ENCODE assay signal across 10 cellular contexts in the genomic region with DNA sequence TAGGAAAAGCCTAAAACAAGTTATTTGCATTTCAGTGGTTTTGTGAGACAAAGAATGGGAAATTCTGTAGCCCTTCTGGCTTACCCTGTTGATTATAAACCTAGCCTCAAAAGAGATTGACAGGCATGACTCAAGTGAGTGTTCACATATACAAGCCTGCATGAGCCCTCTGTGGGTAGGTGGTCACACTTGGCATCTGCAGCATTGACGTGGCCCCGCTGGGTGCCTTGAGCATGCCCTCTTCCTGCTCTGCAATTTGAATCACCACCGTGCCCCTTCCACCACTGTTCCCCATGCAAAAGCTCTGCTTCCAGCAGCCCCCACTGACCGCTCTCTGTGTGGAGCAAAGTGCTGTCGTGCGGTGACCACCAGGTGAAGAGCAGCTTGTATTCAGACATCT. TPM values are rescaled to one million over a fixed set of nuclear protein-coding genes. Genes with fewer than 3 reads are reported as not detected.
DNase-seq lines count a peak whose midpoint lies in the region; ATAC-seq and TF ChIP-seq lines count a peak whose summit lies in the region.
"Had no signal": no experiment of that assay in that cellular context is flagged by ENCODE, and none has a peak within 500 bp of the region (broad histone marks: within the 10 kb centered on the region; RNA-seq: fewer than 3 reads in every experiment).

No MANE protein-coding gene starts in this region.

- H3K27me3 ChIP-seq in neural progenitor cell, result no peaks in the 10 kb centered on the region
- H3K27me3 ChIP-seq in right atrium auricular region, result no peaks in the 10 kb centered on the region
- H3K27me3 ChIP-seq: foreskin keratinocyte had no signal

- H4K20me1 ChIP-seq in neural progenitor cell (ENCODE audit: low read depth), result peaks cover 39% of the 10 kb centered on the region

- H2AFZ ChIP-seq in neural progenitor cell (replicated peaks), result no peak overlapping the region

- peaks cover 65% of the 10 kb centered on the region for H3K4me1 Mint-ChIP-seq in T-helper 2 cell treated with Interferon-gamma antibody and Interleukin-4, amounts not matched to agents 5 μg/mL and 100 μg/mL, for 36 hours (ENCODE audit: low read depth)
- H3K4me1 Mint-ChIP-seq in activated T-helper 1 cell treated with anti-CD3 and anti-CD28 coated beads, Interleukin-12 subunit alpha, Interleukin-12 subunit beta, Interleukin-2, Interleukin-4 antibody, amounts not matched to agents 30 ng/mL and 10 ng/mL and 1 ng/mL, durations not matched to agents 14 hours and 24 hours and 36 hours (ENCODE audit: low read depth), result peaks cover 87% of the 10 kb centered on the region
- peaks cover 21% of the 10 kb centered on the region for H3K4me1 Mint-ChIP-seq in neural progenitor cell
- H3K4me1 Mint-ChIP-seq in stimulated activated naive CD8-positive, alpha-beta T cell treated with anti-CD3 and anti-CD28 coated beads, Interleukin-15, amount 100 ng/mL, for 72 hours, result peaks cover 94% of the 10 kb centered on the region

- peak overlapping the region; percentile 15 for H3K27ac ChIP-seq in neural progenitor cell
- H3K27ac ChIP-seq in right atrium auricular region, result no peak overlapping the region
- H3K27ac ChIP-seq: foreskin keratinocyte had no signal

- ATAC-seq in stimulated activated naive CD8-positive, alpha-beta T cell treated with anti-CD3 and anti-CD28 coated beads, Interleukin-15, amount 100 ng/mL, for 72 hours, result peak; percentile 98
- ATAC-seq: foreskin keratinocyte had no signal

- H3K4me1 ChIP-seq in neural progenitor cell, result peaks cover 22% of the 10 kb centered on the region
- H3K4me1 ChIP-seq in right atrium auricular region, result peaks cover 0 to 11% of the 10 kb centered on the region in 2 donors
- H3K4me1 ChIP-seq: foreskin keratinocyte had no signal

- H3K9me3 ChIP-seq in neural progenitor cell (ENCODE audit: low read depth), result no peaks in the 10 kb centered on the region
- H3K9me3 ChIP-seq in right atrium auricular region, result no peaks in the 10 kb centered on the region

- intact Hi-C loops in activated T-helper 1 cell treated with anti-CD3 and anti-CD28 coated beads, Interleukin-12 subunit alpha, Interleukin-12 subunit beta, Interleukin-2, Interleukin-4 antibody, amounts not matched to agents 30 ng/mL and 10 ng/mL and 1 ng/mL, durations not matched to agents 14 hours and 24 hours and 36 hours (cut with micrococcal nuclease), result loop anchor here (1.0 to 5.0 kb wide), 9 partner anchors 21 to 417 kb away; partner anchors contain the start of genes ADSL, SGSM3 and TNRC6B

- peak overlapping the region; percentile 98 for H3K27ac Mint-ChIP-seq in T-helper 2 cell treated with Interferon-gamma antibody and Interleukin-4, amounts not matched to agents 5 μg/mL and 100 μg/mL, for 36 hours
- peak overlapping the region; percentile 96 for H3K27ac Mint-ChIP-seq in activated T-helper 1 cell treated with anti-CD3 and anti-CD28 coated beads, Interleukin-12 subunit alpha, Interleukin-12 subunit beta, Interleukin-2, Interleukin-4 antibody, amounts not matched to agents 30 ng/mL and 10 ng/mL and 1 ng/mL, durations not matched to agents 14 hours and 24 hours and 36 hours
- no peak overlapping the region for H3K27ac Mint-ChIP-seq in neural progenitor cell
- peak overlapping the region; percentile 89 to 93 for H3K27ac Mint-ChIP-seq in stimulated activated naive CD8-positive, alpha-beta T cell treated with anti-CD3 and anti-CD28 coated beads, Interleukin-15, amount 100 ng/mL, for 72 hours

- peak overlapping the region; percentile 81 for H3K4me3 Mint-ChIP-seq in T-helper 2 cell treated with Interferon-gamma antibody and Interleukin-4, amounts not matched to agents 5 μg/mL and 100 μg/mL, for 36 hours
- H3K4me3 Mint-ChIP-seq in activated T-helper 1 cell treated with anti-CD3 and anti-CD28 coated beads, Interleukin-12 subunit alpha, Interleukin-12 subunit beta, Interleukin-2, Interleukin-4 antibody, amounts not matched to agents 30 ng/mL and 10 ng/mL and 1 ng/mL, durations not matched to agents 14 hours and 24 hours and 36 hours, result peak overlapping the region; percentile 73
- no peak overlapping the region for H3K4me3 Mint-ChIP-seq in neural progenitor cell
- peak overlapping the region; percentile 75 to 83 for H3K4me3 Mint-ChIP-seq in stimulated activated naive CD8-positive, alpha-beta T cell treated with anti-CD3 and anti-CD28 coated beads, Interleukin-15, amount 100 ng/mL, for 72 hours

- peaks cover 28% of the 10 kb centered on the region for H3F3A ChIP-seq in neural progenitor cell (ENCODE audit: low read depth)

- H3K4me2 ChIP-seq in neural progenitor cell, result no peak overlapping the region

- H3K27me3 Mint-ChIP-seq in T-helper 2 cell treated with Interferon-gamma antibody and Interleukin-4, amounts not matched to agents 5 μg/mL and 100 μg/mL, for 36 hours (ENCODE audit: low read depth), result no peaks in the 10 kb centered on the region
- H3K27me3 Mint-ChIP-seq in activated T-helper 1 cell treated with anti-CD3 and anti-CD28 coated beads, Interleukin-12 subunit alpha, Interleukin-12 subunit beta, Interleukin-2, Interleukin-4 antibody, amounts not matched to agents 30 ng/mL and 10 ng/mL and 1 ng/mL, durations not matched to agents 14 hours and 24 hours and 36 hours (ENCODE audit: insufficient read depth), result no peaks in the 10 kb centered on the region
- peaks cover 3% of the 10 kb centered on the region for H3K27me3 Mint-ChIP-seq in neural progenitor cell (ENCODE audit: insufficient read depth, low read depth)
- no peaks in the 10 kb centered on the region for H3K27me3 Mint-ChIP-seq in stimulated activated naive CD8-positive, alpha-beta T cell treated with anti-CD3 and anti-CD28 coated beads, Interleukin-15, amount 100 ng/mL, for 72 hours

- H3K4me3 ChIP-seq in neural progenitor cell (no peak overlapping the region), right atrium auricular region (no peak overlapping the region)

- no peaks in the 10 kb centered on the region for H3K79me2 ChIP-seq in neural progenitor cell (ENCODE audit: low read depth)

- H3K36me3 ChIP-seq in neural progenitor cell, result no peaks in the 10 kb centered on the region
- peaks cover 34% of the 10 kb centered on the region for H3K36me3 ChIP-seq in right atrium auricular region

- peak; percentile 74 for DNase-seq in T-helper 2 cell treated with Interferon-gamma antibody and Interleukin-4, amounts not matched to agents 5 μg/mL and 100 μg/mL, for 36 hours (ENCODE audit: low spot score)
- DNase-seq in activated T-helper 1 cell treated with anti-CD3 and anti-CD28 coated beads, Interleukin-12 subunit alpha, Interleukin-12 subunit beta, Interleukin-2, Interleukin-4 antibody, amounts not matched to agents 30 ng/mL and 10 ng/mL and 1 ng/mL, durations not matched to agents 14 hours and 24 hours and 36 hours (ENCODE audit: low spot score), result peak; percentile 30
- DNase-seq in neural progenitor cell (ENCODE audit: low spot score) (no peak), HuH-7 (ENCODE audit: low spot score) (no peak), COR-L47 (lab: John Stamatoyannopoulos, UW) (no peak), SIG-M5 treated with dmso at 0.1 percent for 504 hours (lab: John Stamatoyannopoulos, UW; ENCODE audit: unreplicated experiment) (no peak), right atrium auricular region (ENCODE audit: low spot score) (no peak)
- peak; percentile 68 to 84 for DNase-seq in stimulated activated naive CD8-positive, alpha-beta T cell treated with anti-CD3 and anti-CD28 coated beads, Interleukin-15, amount 100 ng/mL, for 72 hours
- DNase-seq: foreskin keratinocyte, NCI-H187 treated with DMSO at 0.1 percent for 48 hours had no signal

- TF ChIP-seq CTCF in neural progenitor cell (IDR thresholded peaks at IDR 0.05) (no peak), right atrium auricular region (IDR thresholded peaks at IDR 0.05) (no peak)

- no peaks in the 10 kb centered on the region for H3K9me3 Mint-ChIP-seq in T-helper 2 cell treated with Interferon-gamma antibody and Interleukin-4, amounts not matched to agents 5 μg/mL and 100 μg/mL, for 36 hours
- H3K9me3 Mint-ChIP-seq in activated T-helper 1 cell treated with anti-CD3 and anti-CD28 coated beads, Interleukin-12 subunit alpha, Interleukin-12 subunit beta, Interleukin-2, Interleukin-4 antibody, amounts not matched to agents 30 ng/mL and 10 ng/mL and 1 ng/mL, durations not matched to agents 14 hours and 24 hours and 36 hours, result no peaks in the 10 kb centered on the region
- no peaks in the 10 kb centered on the region for H3K9me3 Mint-ChIP-seq in neural progenitor cell
- H3K9me3 Mint-ChIP-seq in stimulated activated naive CD8-positive, alpha-beta T cell treated with anti-CD3 and anti-CD28 coated beads, Interleukin-15, amount 100 ng/mL, for 72 hours, result no peaks in the 10 kb centered on the region

- peaks cover 65% of the 10 kb centered on the region for H3K36me3 Mint-ChIP-seq in T-helper 2 cell treated with Interferon-gamma antibody and Interleukin-4, amounts not matched to agents 5 μg/mL and 100 μg/mL, for 36 hours (ENCODE audit: low read depth)
- peaks cover 43% of the 10 kb centered on the region for H3K36me3 Mint-ChIP-seq in activated T-helper 1 cell treated with anti-CD3 and anti-CD28 coated beads, Interleukin-12 subunit alpha, Interleukin-12 subunit beta, Interleukin-2, Interleukin-4 antibody, amounts not matched to agents 30 ng/mL and 10 ng/mL and 1 ng/mL, durations not matched to agents 14 hours and 24 hours and 36 hours (ENCODE audit: low read depth)
- H3K36me3 Mint-ChIP-seq in neural progenitor cell, result peaks cover 19% of the 10 kb centered on the region

- no peak overlapping the region for H3K9ac ChIP-seq in neural progenitor cell

RNA-seq across cellular contexts. Expression of gene ADSL, which starts 21.0 kb away (rescaled TPM):
- 156 and 160 TPM in 2 replicates for total RNA-seq in activated T-helper 1 cell treated with anti-CD3 and anti-CD28 coated beads, Interleukin-12 subunit alpha, Interleukin-12 subunit beta, Interleukin-2, Interleukin-4 antibody, amounts not matched to agents 30 ng/mL and 10 ng/mL and 1 ng/mL, durations not matched to agents 14 hours and 24 hours and 36 hours
- 135 and 181 TPM in 2 replicates for total RNA-seq in neural progenitor cell (ENCODE audit: low replicate concordance)
- total RNA-seq in right atrium auricular region, result 10 to 100 TPM; 41.8 to 69.9 TPM

RNA-seq across cellular contexts. Expression of gene SGSM3, which starts 45.1 kb away (rescaled TPM):
- 46.2 and 53.2 TPM in 2 replicates for total RNA-seq in activated T-helper 1 cell treated with anti-CD3 and anti-CD28 coated beads, Interleukin-12 subunit alpha, Interleukin-12 subunit beta, Interleukin-2, Interleukin-4 antibody, amounts not matched to agents 30 ng/mL and 10 ng/mL and 1 ng/mL, durations not matched to agents 14 hours and 24 hours and 36 hours
- total RNA-seq in neural progenitor cell (ENCODE audit: low replicate concordance), result 55.2 and 127 TPM in 2 replicates
- total RNA-seq in right atrium auricular region, result 10 to 100 TPM; 29.0 to 36.3 TPM

Comparison
In these comparisons a context has a peak if more than half of its experiments do, and no peak if none do; other contexts are left out.
1. DNase-seq: peak in T-helper 2 cell treated with Interferon-gamma antibody and Interleukin-4, amounts not matched to agents 5 μg/mL and 100 μg/mL, for 36 hours (single experiment), activated T-helper 1 cell treated with anti-CD3 and anti-CD28 coated beads, Interleukin-12 subunit alpha, Interleukin-12 subunit beta, Interleukin-2, Interleukin-4 antibody, amounts not matched to agents 30 ng/mL and 10 ng/mL and 1 ng/mL, durations not matched to agents 14 hours and 24 hours and 36 hours (single experiment) and stimulated activated naive CD8-positive, alpha-beta T cell treated with anti-CD3 and anti-CD28 coated beads, Interleukin-15, amount 100 ng/mL, for 72 hours (2 of 2); none in neural progenitor cell (single experiment), HuH-7 (single experiment), COR-L47 (single experiment), SIG-M5 treated with dmso at 0.1 percent for 504 hours (single experiment) and right atrium auricular region (single experiment).